Comparison of ENCODE assay signal across 19 cellular contexts in the genomic region with DNA sequence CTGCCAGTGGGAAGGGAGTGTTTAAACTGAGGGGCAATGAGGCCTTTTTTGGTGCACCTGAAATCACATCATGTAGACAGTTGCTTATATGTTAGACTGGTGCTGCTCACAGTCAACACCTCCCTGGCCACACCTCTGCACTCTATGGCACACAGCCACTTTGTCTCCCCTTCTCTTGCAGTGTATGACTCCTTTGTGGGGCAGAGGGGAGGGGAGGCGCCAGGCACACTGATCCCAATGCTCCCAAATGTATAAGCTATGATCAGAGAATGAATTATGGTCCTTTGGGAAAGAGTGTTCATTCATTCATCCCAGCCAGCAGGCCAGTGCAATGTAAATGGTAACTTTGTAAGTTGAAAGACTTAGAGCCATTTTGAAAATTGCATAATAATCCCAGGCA. TPM values are rescaled to one million over a fixed set of nuclear protein-coding genes. Genes with fewer than 3 reads are reported as not detected.
DNase-seq lines count a peak whose midpoint lies in the region; ATAC-seq, FAIRE-seq and TF ChIP-seq lines count a peak whose summit lies in the region.
"Had no signal": no experiment of that assay in that cellular context is flagged by ENCODE, and none has a peak within 500 bp of the region (broad histone marks: within the 10 kb centered on the region; RNA-seq: fewer than 3 reads in every experiment).

No MANE protein-coding gene starts in this region.

- H4K20me1 ChIP-seq in neural progenitor cell (ENCODE audit: low read depth) = no peaks in the 10 kb centered on the region

- peak overlapping the region; percentile 45 for H3K4me2 ChIP-seq in neural progenitor cell
- H3K4me2 ChIP-seq: BLaER1, KMS-11 had no signal

- TF ChIP-seq CTCF in neural progenitor cell (IDR thresholded peaks at IDR 0.05) = no peak
- no peak for TF ChIP-seq CTCF in CD8-positive, alpha-beta T cell (IDR thresholded peaks at IDR 0.05)

- POLR2A ChIA-PET in CD8-positive, alpha-beta T cell (lab: Charles Lee) = no interaction called here

- no peak overlapping the region for H2AFZ ChIP-seq in neural progenitor cell (replicated peaks)

- peak; percentile 76 to 77 for DNase-seq in HAP-1 (ENCODE audit: low spot score in 2 of 2)
- peak; percentile 13 for DNase-seq in neural progenitor cell (ENCODE audit: low spot score)
- DNase-seq in activated CD8-positive, alpha-beta memory T cell treated with anti-CD3 and anti-CD28 coated beads, Interleukin-2, amount 50 U/mL, for 48 hours = no peak
- DNase-seq in DMS53 (lab: John Stamatoyannopoulos, UW) = no peak
- no peak for DNase-seq in CD8-positive, alpha-beta T cell
- DNase-seq: CD4-positive, alpha-beta memory T cell; DMS79; GDM1; H9 had no signal

- H3K36me3 ChIP-seq in HAP-1 (replicated peaks) (no peaks in the 10 kb centered on the region), neural progenitor cell (no peaks in the 10 kb centered on the region)
- no peaks in the 10 kb centered on the region for H3K36me3 ChIP-seq in CD8-positive, alpha-beta T cell (ENCODE audit: insufficient read depth, low read length)
- H3K36me3 ChIP-seq: BLaER1 had no signal

- intact Hi-C loops in CD8-positive, alpha-beta T cell (cut with DNase I, micrococcal nuclease) = no loop called here

- peaks cover 4% of the 10 kb centered on the region for H3K79me2 ChIP-seq in neural progenitor cell (ENCODE audit: low read depth)

- peaks cover 18% of the 10 kb centered on the region for H3F3A ChIP-seq in neural progenitor cell (ENCODE audit: low read depth)

- in situ Hi-C loops in HAP-1 (cut with MboI; ENCODE audit: low sequenced_read_pairs) = no loop called here

- peaks cover 2% of the 10 kb centered on the region for H3K9me3 Mint-ChIP-seq in neural progenitor cell
- no peaks in the 10 kb centered on the region for H3K9me3 Mint-ChIP-seq in CD8-positive, alpha-beta T cell
- H3K9me3 Mint-ChIP-seq: H9 had no signal

- H3K27me3 ChIP-seq in HAP-1 (ENCODE audit: low read depth) (no peaks in the 10 kb centered on the region), neural progenitor cell (no peaks in the 10 kb centered on the region)
- H3K27me3 ChIP-seq in CD8-positive, alpha-beta T cell (ENCODE audit: insufficient read depth, low read length) = no peaks in the 10 kb centered on the region

- H3K27me3 Mint-ChIP-seq in neural progenitor cell (ENCODE audit: insufficient read depth, low read depth) = peaks cover 2% of the 10 kb centered on the region
- peaks cover 3% of the 10 kb centered on the region for H3K27me3 Mint-ChIP-seq in CD8-positive, alpha-beta T cell (ENCODE audit: low read depth)

- no peak overlapping the region for H3K27ac ChIP-seq in neural progenitor cell
- no peak overlapping the region for H3K27ac ChIP-seq in CD8-positive, alpha-beta T cell (ENCODE audit: low read depth, low read length)
- H3K27ac ChIP-seq: BLaER1, KMS-11 had no signal

- H3K4me3 Mint-ChIP-seq in neural progenitor cell = no peak overlapping the region
- no peak overlapping the region for H3K4me3 Mint-ChIP-seq in CD8-positive, alpha-beta T cell
- H3K4me3 Mint-ChIP-seq: CD14-positive monocyte; CD4-positive, alpha-beta memory T cell; H9 had no signal

- H3K36me3 Mint-ChIP-seq in neural progenitor cell = no peaks in the 10 kb centered on the region
- H3K36me3 Mint-ChIP-seq in CD8-positive, alpha-beta T cell = no peaks in the 10 kb centered on the region
- H3K36me3 Mint-ChIP-seq: CD14-positive monocyte; CD4-positive, alpha-beta memory T cell had no signal

- H3K27ac Mint-ChIP-seq in neural progenitor cell = no peak overlapping the region
- no peak overlapping the region for H3K27ac Mint-ChIP-seq in CD8-positive, alpha-beta T cell
- H3K27ac Mint-ChIP-seq: CD14-positive monocyte; CD4-positive, alpha-beta memory T cell; H9 had no signal

- FAIRE-seq in TTC549 (lab: Jason Lieb, UNC) = peak; percentile 95
- FAIRE-seq: A204.1, D721Med, GM12892, GM18507, H1 had no signal

- CTCF ChIA-PET in CD8-positive, alpha-beta T cell (lab: Charles Lee) = no interaction called here

- H3K4me3 ChIP-seq in HAP-1 (no peak overlapping the region), neural progenitor cell (no peak overlapping the region)
- no peak overlapping the region for H3K4me3 ChIP-seq in CD8-positive, alpha-beta T cell (ENCODE audit: low read depth, low read length)
- H3K4me3 ChIP-seq: BLaER1 had no signal

- H3K4me1 ChIP-seq in HAP-1 (peaks cover 71% of the 10 kb centered on the region), neural progenitor cell (peaks cover 25% of the 10 kb centered on the region)
- H3K4me1 ChIP-seq in CD8-positive, alpha-beta T cell (ENCODE audit: insufficient read depth, low read length) = peaks cover 3% of the 10 kb centered on the region
- H3K4me1 ChIP-seq: BLaER1 had no signal

- no peak for ATAC-seq in HG02798 (IDR thresholded peaks at IDR 0.05; ENCODE audit: poor library complexity, unreplicated experiment)
- ATAC-seq in CD8-positive, alpha-beta T cell = no peak

- H3K4me1 Mint-ChIP-seq in neural progenitor cell = peaks cover 32% of the 10 kb centered on the region
- peaks cover 2% of the 10 kb centered on the region for H3K4me1 Mint-ChIP-seq in CD8-positive, alpha-beta T cell (ENCODE audit: low read depth)

- no peak overlapping the region for H3K9ac ChIP-seq in neural progenitor cell
- H3K9ac ChIP-seq: BLaER1, KMS-11 had no signal

- H3K9me3 ChIP-seq in HAP-1 (no peaks in the 10 kb centered on the region), neural progenitor cell (ENCODE audit: low read depth) (no peaks in the 10 kb centered on the region)
- no peaks in the 10 kb centered on the region for H3K9me3 ChIP-seq in CD8-positive, alpha-beta T cell (ENCODE audit: low read length)

RNA-seq across cellular contexts. Expression of gene GPC3, which starts 4.6 kb away (rescaled TPM):
- 968 and 1,039 TPM in 2 replicates for total RNA-seq in neural progenitor cell (ENCODE audit: low replicate concordance)
- total RNA-seq in CD8-positive, alpha-beta T cell = under 1 TPM in 1 of 2 experiments, not detected in 1; 0.28 TPM

Comparison
In these comparisons a context has a peak if more than half of its experiments do, and no peak if none do; other contexts are left out.
1. DNase-seq: peak in HAP-1 (2 of 2) and neural progenitor cell (single experiment); none in activated CD8-positive, alpha-beta memory T cell treated with anti-CD3 and anti-CD28 coated beads, Interleukin-2, amount 50 U/mL, for 48 hours (single experiment), DMS53 (single experiment) and CD8-positive, alpha-beta T cell (0 of 7).
2. RNA of gene GPC3, which starts 4.6 kb away (total RNA-seq): 968 to 1,039 TPM in neural progenitor cell; 0.28 TPM in CD8-positive, alpha-beta T cell; every median in the first group is over 100 times any median in the second.